ENCODE assay signal across 8 cellular contexts in genomic region chr4:104967034-104967401, GRCh38.
DNase-seq lines count a peak whose midpoint lies in the region; ATAC-seq and TF ChIP-seq lines count a peak whose summit lies in the region.

No MANE protein-coding gene starts in this region.

- H3K9ac ChIP-seq in mammary epithelial cell (ENCODE audit: insufficient read depth, low read length) = no peak overlapping the region

- intact Hi-C loops in Calu3 (cut with micrococcal nuclease; ENCODE audit: unreplicated experiment) (no loop called here), mammary epithelial cell (cut with micrococcal nuclease) (no loop called here), vagina (cut with DNase I) (no loop called here), gastrocnemius medialis (cut with DNase I; ENCODE audit: low total_unique reads) (no loop called here)

- H2AFZ ChIP-seq in mammary epithelial cell (ENCODE audit: low read depth, low read length) = peak overlapping the region; percentile 85

- H3K79me2 ChIP-seq in mammary epithelial cell (ENCODE audit: insufficient read depth, low read length) = no peaks in the 10 kb centered on the region

- no peak for TF ChIP-seq POLR2A in vagina (IDR thresholded peaks at IDR 0.05)
- TF ChIP-seq POLR2A in gastrocnemius medialis (IDR thresholded peaks at IDR 0.05) = no peak

- no peaks in the 10 kb centered on the region for H3K27me3 Mint-ChIP-seq in Calu3 (ENCODE audit: unreplicated experiment)

- H3K27ac ChIP-seq in mammary epithelial cell (ENCODE audit: insufficient read depth, low read depth, low read length) (no peak overlapping the region), vagina (peak overlapping the region; percentile 15), gastrocnemius medialis (no peak overlapping the region)

- H3K36me3 ChIP-seq in mammary epithelial cell (ENCODE audit: insufficient read depth, low read length) (no peaks in the 10 kb centered on the region), vagina (no peaks in the 10 kb centered on the region), gastrocnemius medialis (no peaks in the 10 kb centered on the region)

- no peaks in the 10 kb centered on the region for H4K20me1 ChIP-seq in mammary epithelial cell (ENCODE audit: insufficient read depth, low read length)

- WGBS in mammary epithelial cell (ENCODE audit: low coverage, missing lambda C conversion rate) = 0% methylated on average over 3 of the region's 3 CpGs

- CTCF ChIA-PET in Calu3 (lab: Charles Lee) = interaction anchor here (0.9 kb wide), 1 partner anchor 26 kb away, joined by 3 read pairs; no protein-coding TSS in a partner anchor
- CTCF ChIA-PET in mammary epithelial cell (lab: Charles Lee; ENCODE audit: low non-redundant PET) = no interaction called here

- H3K9me3 ChIP-seq in mammary epithelial cell (replicated peaks; ENCODE audit: insufficient read depth, low read length) (no peaks in the 10 kb centered on the region), vagina (no peaks in the 10 kb centered on the region), gastrocnemius medialis (no peaks in the 10 kb centered on the region)

- dilution Hi-C loops in mammary epithelial cell (cut with HindIII; ENCODE audit: low sequenced_read_pairs) = no loop called here

- in situ Hi-C loops in mammary epithelial cell (cut with MboI; ENCODE audit: low sequenced_read_pairs in 2 of 2) (no loop called here), gastrocnemius medialis (cut with MboI; ENCODE audit: low sequenced_read_pairs in 4 of 4) (no loop called here)

- H3K27me3 ChIP-seq in mammary epithelial cell (ENCODE audit: insufficient read depth, low read length) (no peaks in the 10 kb centered on the region), vagina (no peaks in the 10 kb centered on the region), gastrocnemius medialis (no peaks in the 10 kb centered on the region)

- peaks cover 58% of the 10 kb centered on the region for H3K4me1 Mint-ChIP-seq in Calu3 (ENCODE audit: low read depth, unreplicated experiment)

- no peaks in the 10 kb centered on the region for H3K36me3 Mint-ChIP-seq in Calu3 (ENCODE audit: insufficient read depth, unreplicated experiment)

- no peak for TF ChIP-seq CTCF in Calu3 (IDR thresholded peaks at IDR 0.05; ENCODE audit: unreplicated experiment)
- TF ChIP-seq CTCF in mammary epithelial cell (conservative IDR thresholded peaks at IDR 0.05 in 1 of 2, IDR thresholded peaks at IDR 0.05 in 1 of 2; ENCODE audit: extremely low read depth in 1 of 2, insufficient read depth in 1 of 2, low read depth in 1 of 2, low read length in 2 of 2) = no peak
- no peak for TF ChIP-seq CTCF in vagina (IDR thresholded peaks at IDR 0.05)
- no peak for TF ChIP-seq CTCF in gastrocnemius medialis (IDR thresholded peaks at IDR 0.05 in 4 of 5, conservative IDR thresholded peaks at IDR 0.05 in 1 of 5)

- peak overlapping the region; percentile 47 for H3K4me2 ChIP-seq in mammary epithelial cell (ENCODE audit: insufficient read depth, low read depth, low read length)

- peaks cover 2% of the 10 kb centered on the region for H3K9me3 Mint-ChIP-seq in Calu3 (ENCODE audit: low read depth, unreplicated experiment)

- DNase-seq in Calu3 (peak; percentile 34), HT-29 (ENCODE audit: low spot score) (peak; percentile 75), mammary epithelial cell (peak; percentile 40), vagina (ENCODE audit: extremely low spot score in 2 of 2) (no peak), germinal center (ENCODE audit: low spot score) (no peak), globus pallidus (ENCODE audit: low spot score) (no peak), gastrocnemius medialis (no peak)

- H3K4me3 ChIP-seq in mammary epithelial cell (replicated peaks in 1 of 3; ENCODE audit: insufficient read depth in 1 of 3, low read depth in 2 of 3, low read length in 3 of 3) (no peak overlapping the region), vagina (no peak overlapping the region), gastrocnemius medialis (no peak overlapping the region)

- H3K4me3 Mint-ChIP-seq in Calu3 (ENCODE audit: low read depth, unreplicated experiment) = peak overlapping the region; percentile 48

- H3K27ac Mint-ChIP-seq in Calu3 (ENCODE audit: unreplicated experiment) = peak overlapping the region; percentile 83

- BruUV-seq in Calu3 (replicated peaks; lab: Mats Ljungman, UMichigan) (no TSS peak), mammary epithelial cell (replicated peaks; lab: Mats Ljungman, UMichigan) (no TSS peak)

- H3K4me1 ChIP-seq in mammary epithelial cell (ENCODE audit: insufficient read depth, low read length) (peaks cover 21% of the 10 kb centered on the region), vagina (peaks cover 6% of the 10 kb centered on the region), gastrocnemius medialis (no peaks in the 10 kb centered on the region)

- peak; percentile 23 for ATAC-seq in GM21528 (IDR thresholded peaks at IDR 0.05; ENCODE audit: low FRiP score, unreplicated experiment)
- no peak for ATAC-seq in gastrocnemius medialis

Comparison
In these comparisons a context has a peak if more than half of its experiments do, and no peak if none do; other contexts are left out.
1. DNase-seq: peak in Calu3 (single experiment), HT-29 (single experiment) and mammary epithelial cell (single experiment); none in vagina (0 of 2), germinal center (single experiment), globus pallidus (single experiment) and gastrocnemius medialis (0 of 2).